Comparison of ENCODE assay signal across 1 cellular context in genomic region chr22:42322562-42322926, GRCh38.
A peak's percentile ranks its signal among the peaks of the same experiment; 100 is the strongest.
TF ChIP-seq lines count a peak whose summit lies in the region.

No MANE protein-coding gene starts in this region.

TF ChIP-seq in GM12878, 131 proteins besides CTCF, POLR2A, EP300 and RAD21:
- TF ChIP-seq ZBED1 (IDR thresholded peaks at IDR 0.05; ENCODE audit: borderline replicate concordance) (no peak), ZNF24 (IDR thresholded peaks at IDR 0.05) (peak; percentile 38; the same call in 1 of the 2 replicates), TARDBP (IDR thresholded peaks at IDR 0.05; ENCODE audit: borderline replicate concordance) (no peak)
TF ChIP-seq in GM12878: peak in this region for 1.
